In genomic region chrX:78357342-78358055, GRCh38 we compare ENCODE assay signal across 2 cellular contexts.
TF ChIP-seq lines count a peak whose summit lies in the region.

No MANE protein-coding gene starts in this region.

TF ChIP-seq in HepG2, 621 proteins besides CTCF, POLR2A, EP300 and RAD21:
- no peak for TF ChIP-seq ZNF616 (CRISPR knock-in tag; IDR thresholded peaks at IDR 0.05; ENCODE audit: low read depth)
- no peak for TF ChIP-seq HOXA3 (CRISPR knock-in tag; IDR thresholded peaks at IDR 0.05)

TF ChIP-seq in GM12878, 131 proteins besides CTCF, POLR2A, EP300 and RAD21:
- TF ChIP-seq RUNX3 (IDR thresholded peaks at IDR 0.05; ENCODE audit: low read length) (peak; percentile 11; the same call in 1 of the 2 replicates), TCF7 (IDR thresholded peaks at IDR 0.05; ENCODE audit: borderline replicate concordance) (no peak), NFIC (IDR thresholded peaks at IDR 0.05; ENCODE audit: low read depth, low read length) (no peak)
